ENCODE assay signal across 8 cellular contexts in the genomic region with DNA sequence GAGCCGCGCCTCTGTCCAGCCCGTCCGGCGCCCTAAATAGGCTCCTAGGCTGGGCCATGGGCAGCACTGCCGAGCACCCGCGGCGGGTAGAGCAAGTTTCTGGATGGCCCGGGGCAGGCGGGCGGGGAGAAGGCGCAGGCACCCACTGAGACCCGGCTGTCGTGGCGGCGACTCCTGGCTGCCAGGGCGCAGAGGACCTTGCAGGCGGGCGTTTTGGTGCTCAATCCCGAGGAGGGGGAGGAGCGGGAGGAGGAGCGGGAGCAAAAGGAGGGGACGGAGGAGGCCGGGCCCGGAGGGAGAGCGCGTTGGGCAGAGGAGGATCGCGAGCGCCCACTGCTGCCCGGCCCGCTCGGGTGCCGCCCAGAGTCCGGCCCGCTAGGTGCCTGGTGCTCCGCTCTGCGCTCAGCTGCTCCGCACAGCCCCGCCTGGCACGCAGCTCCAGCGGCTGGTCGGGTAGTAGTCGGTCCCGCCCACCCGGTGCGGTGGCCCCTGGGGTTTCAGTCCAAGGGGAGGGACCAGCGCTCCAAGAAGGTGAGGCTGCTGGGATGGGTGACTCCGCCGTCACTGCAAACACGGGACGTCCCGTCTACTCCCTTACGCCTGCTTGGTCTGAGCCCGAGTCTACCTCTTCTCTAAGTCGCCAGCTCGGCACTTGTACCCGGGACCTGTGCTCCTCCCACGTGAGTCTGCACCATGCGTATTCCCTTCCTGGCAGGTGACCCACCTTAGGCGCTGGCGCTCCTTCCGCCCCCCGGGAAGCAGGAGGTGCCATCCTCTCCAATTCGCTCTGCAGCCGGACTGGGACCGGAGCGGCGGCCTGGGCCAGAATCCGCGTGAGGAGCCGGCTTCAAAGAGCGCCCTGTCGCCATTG. TPM values are rescaled to one million over a fixed set of nuclear protein-coding genes. Genes with fewer than 3 reads are reported as not detected.
DNase-seq lines count a peak whose midpoint lies in the region; ATAC-seq and TF ChIP-seq lines count a peak whose summit lies in the region.

TSS of gene HS3ST1 (minus strand) at position 194 of the 871 bp plus-strand sequence. CDS start 28,889 bp downstream, outside the sequence.

- intact Hi-C loops in lower lobe of right lung (cut with DNase I): no loop called here

- no peaks in the 10 kb centered on the region for H3K9me3 ChIP-seq in lower lobe of right lung

- peak; percentile 78 for TF ChIP-seq CTCF in GM10266 (IDR thresholded peaks at IDR 0.05; ENCODE audit: control insufficient read depth, insufficient read depth, low read depth, missing control alignments)
- peak; percentile 93 for TF ChIP-seq CTCF in VCaP (conservative IDR thresholded peaks at IDR 0.05)
- TF ChIP-seq CTCF in lower lobe of right lung (IDR thresholded peaks at IDR 0.05): peak; percentile 73

- H3K4me1 ChIP-seq in lower lobe of right lung: peaks cover 19% of the 10 kb centered on the region

- H3K4me3 ChIP-seq in lower lobe of right lung: peak within 1 kb of the TSS; percentile 67

- H3K27ac ChIP-seq in VCaP (peak within 1 kb of the TSS; percentile 89), lower lobe of right lung (peak within 1 kb of the TSS; percentile 65)

- H3K27me3 ChIP-seq in lower lobe of right lung (ENCODE audit: low read depth): peaks cover 32% of the 10 kb centered on the region

- peak; percentile 69 for DNase-seq in GM10266 (ENCODE audit: extremely low spot score)
- DNase-seq in H4 (ENCODE audit: low spot score): peak; percentile 74
- DNase-seq in M059J (ENCODE audit: low read depth): peak; percentile 48
- peak; percentile 86 for DNase-seq in ecto neural progenitor cell (ENCODE audit: low spot score)
- DNase-seq in lower lobe of right lung: peak; percentile 87
- peak; percentile 34 for DNase-seq in stimulated activated CD4-positive, alpha-beta T cell treated with anti-CD3 and anti-CD28 coated beads, Interleukin-4, amount 100 ng/mL, for 1 hour
- no peak for DNase-seq in NK-92 (lab: John Stamatoyannopoulos, UW; ENCODE audit: unreplicated experiment)

- peak; percentile 96 to 97 for ATAC-seq in lower lobe of right lung

- H3K36me3 ChIP-seq in lower lobe of right lung: no peaks in the 10 kb centered on the region

RNA-seq across cellular contexts. Expression of gene HS3ST1, which starts in this region (rescaled TPM):
- total RNA-seq in H4 (2014; rRNA removed; shearing (Covaris generic)): 0.35 and 0.45 TPM in 2 replicates
- not detected in 2 replicates for total RNA-seq in M059J (2014; rRNA removed; shearing (Covaris generic))
- total RNA-seq in lower lobe of right lung: 3.8 TPM

Comparison
In these comparisons a context has a peak if more than half of its experiments do, and no peak if none do; other contexts are left out.
1. Peak in DNase-seq in H4; RNA of the gene not detected or under 1 TPM.
2. Peak in DNase-seq in M059J; RNA of the gene not detected or under 1 TPM.